In the genomic region with DNA sequence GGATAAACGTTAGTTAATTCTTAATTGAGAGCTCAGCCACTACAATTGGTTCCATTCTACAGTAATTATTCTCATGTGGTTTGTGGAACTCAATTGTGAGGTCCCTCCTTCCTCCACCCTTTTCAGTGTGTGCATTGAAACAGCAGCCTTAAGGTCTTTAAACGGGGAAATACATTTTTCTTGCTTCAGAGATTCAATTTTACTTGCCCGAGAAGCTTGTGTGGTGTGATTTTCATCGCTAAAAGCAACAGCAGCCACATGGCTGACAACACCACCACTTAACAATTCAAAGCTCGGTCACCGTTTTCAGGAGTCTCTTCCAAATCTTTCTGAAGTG, we compare ENCODE assay signal across 8 cellular contexts.
A peak's percentile ranks its signal among the peaks of the same experiment; 100 is the strongest.
DNase-seq lines count a peak whose midpoint lies in the region; ATAC-seq and TF ChIP-seq lines count a peak whose summit lies in the region.

No MANE protein-coding gene starts in this region.

- peak overlapping the region; percentile 66 to 88 (median 79); a peak in 21 of 22 replicates for H3K9ac ChIP-seq in BLaER1 treated with 17β-estradiol and CSF1 and Interleukin-3, amounts not matched to agents 10 nM and 100 nM
- peak overlapping the region; percentile 91 for H3K9ac ChIP-seq in mucosa of stomach (ENCODE audit: low read length)

- H3K4me2 ChIP-seq in BLaER1 treated with 17β-estradiol and CSF1 and Interleukin-3, amounts not matched to agents 10 nM and 100 nM = peak overlapping the region; percentile 73 to 94 (median 84)

- H3K4me1 ChIP-seq in BLaER1 treated with 17β-estradiol and CSF1 and Interleukin-3, amounts not matched to agents 10 nM and 100 nM = peaks cover 19 to 58% (median 50%) of the 10 kb centered on the region in 10 experiments
- peaks cover 6% of the 10 kb centered on the region for H3K4me1 ChIP-seq in mucosa of stomach (ENCODE audit: control insufficient read depth, insufficient read depth, low read length)

- no peaks in the 10 kb centered on the region for H3K27me3 ChIP-seq in BLaER1 treated with 17β-estradiol and CSF1 and Interleukin-3, amounts not matched to agents 10 nM and 100 nM
- peaks cover 2% of the 10 kb centered on the region for H3K27me3 ChIP-seq in HL-60 (ENCODE audit: insufficient read depth, poor library complexity, severe bottlenecking)
- no peaks in the 10 kb centered on the region for H3K27me3 ChIP-seq in brain microvascular endothelial cell (replicated peaks)
- no peaks in the 10 kb centered on the region for H3K27me3 ChIP-seq in mucosa of stomach (ENCODE audit: control insufficient read depth, insufficient read depth, low read length)

- H3K9me3 ChIP-seq in BLaER1 treated with 17β-estradiol and CSF1 and Interleukin-3, amounts not matched to agents 10 nM and 100 nM (replicated peaks in 1 of 11) = no peaks in the 10 kb centered on the region
- no peaks in the 10 kb centered on the region for H3K9me3 ChIP-seq in mucosa of stomach (ENCODE audit: control insufficient read depth, low read length)

- H3K27ac ChIP-seq in BLaER1 treated with 17β-estradiol and CSF1 and Interleukin-3, amounts not matched to agents 10 nM and 100 nM = peak overlapping the region; percentile 26 to 89 (median 79); a peak in 21 of 22 replicates
- H3K27ac ChIP-seq in HL-60 (replicated peaks) (peak overlapping the region; percentile 22), brain microvascular endothelial cell (peak overlapping the region; percentile 96)

- peak; percentile 11 for ATAC-seq in GM19324 (IDR thresholded peaks at IDR 0.05; ENCODE audit: low FRiP score, unreplicated experiment)

- H4K20me1 ChIP-seq in BLaER1 treated with 17β-estradiol and CSF1 and Interleukin-3, amounts not matched to agents 10 nM and 100 nM = no peaks in the 10 kb centered on the region

- DNase-seq in HL-60 (ENCODE audit: low read depth in 1 of 2, low spot score in 1 of 2) (no peak), brain microvascular endothelial cell (no peak), NCI-H1436 treated with DMSO at 0.1 percent for 48 hours (lab: John Stamatoyannopoulos, UW) (no peak), NCI-H774 (lab: John Stamatoyannopoulos, UW) (no peak)
- DNase-seq in NK-92 treated with Interleukin-12 subunit alpha and Interleukin-12 subunit beta, amount 100 ng/mL, for 24 hours (lab: John Stamatoyannopoulos, UW) = no peak

- no peak for TF ChIP-seq CTCF in HL-60 (IDR thresholded peaks at IDR 0.05; ENCODE audit: insufficient read depth, low read length)
- no peak for TF ChIP-seq CTCF in brain microvascular endothelial cell (IDR thresholded peaks at IDR 0.05; ENCODE audit: low read depth, low read length, missing control alignments)

- peak overlapping the region; percentile 75 to 90 (median 82) for H3K4me3 ChIP-seq in BLaER1 treated with 17β-estradiol and CSF1 and Interleukin-3, amounts not matched to agents 10 nM and 100 nM
- H3K4me3 ChIP-seq in HL-60 (replicated peaks; ENCODE audit: insufficient read depth, low read length) (peak overlapping the region; percentile 96), brain microvascular endothelial cell (ENCODE audit: low read depth, low read length) (peak overlapping the region; percentile 92), mucosa of stomach (ENCODE audit: low read length) (peak overlapping the region; percentile 75)

- H3K36me3 ChIP-seq in BLaER1 treated with 17β-estradiol and CSF1 and Interleukin-3, amounts not matched to agents 10 nM and 100 nM = no peaks in the 10 kb centered on the region
- no peaks in the 10 kb centered on the region for H3K36me3 ChIP-seq in brain microvascular endothelial cell (replicated peaks)
- no peaks in the 10 kb centered on the region for H3K36me3 ChIP-seq in mucosa of stomach (ENCODE audit: control insufficient read depth, insufficient read depth, low read length)

- in situ Hi-C loops in brain microvascular endothelial cell (cut with HindIII; ENCODE audit: low pct_ligation_motif_present, low sequenced_read_pairs) = no loop called here

Comparison
In these comparisons a context has a peak if more than half of its experiments do, and no peak if none do; other contexts are left out.
1. H3K27ac ChIP-seq: peak in every context shown above with its lines; median percentile 96 in brain microvascular endothelial cell; 79 in BLaER1 treated with 17β-estradiol and CSF1 and Interleukin-3, amounts not matched to agents 10 nM and 100 nM; 22 in HL-60.